ENCODE assay signal across 9 cellular contexts in the genomic region with DNA sequence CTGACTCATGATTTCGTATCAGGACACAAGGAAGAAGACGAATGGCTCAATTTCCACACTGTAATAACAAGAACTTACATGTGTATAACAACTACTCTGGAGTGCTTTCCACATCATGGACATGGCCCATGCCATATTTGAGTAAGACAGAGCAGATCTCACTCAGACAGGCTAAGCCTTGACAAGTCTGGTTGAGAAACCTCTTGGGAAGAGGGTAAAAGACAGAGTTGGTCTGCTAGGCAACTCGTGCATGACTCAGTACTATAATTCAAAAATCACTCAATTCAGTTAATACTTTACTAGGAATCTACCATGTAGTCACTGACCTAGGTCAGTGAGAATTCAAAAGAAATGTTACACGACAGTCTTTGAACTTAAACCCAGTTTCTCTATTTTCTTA. TPM values are rescaled to one million over a fixed set of nuclear protein-coding genes. Genes with fewer than 3 reads are reported as not detected.
DNase-seq lines count a peak whose midpoint lies in the region; ATAC-seq, FAIRE-seq and TF ChIP-seq lines count a peak whose summit lies in the region.
"Had no signal": no experiment of that assay in that cellular context is flagged by ENCODE, and none has a peak within 500 bp of the region (broad histone marks: within the 10 kb centered on the region; RNA-seq: fewer than 3 reads in every experiment).

No MANE protein-coding gene starts in this region.

- BruUV-seq in HepG2 (replicated peaks; lab: Mats Ljungman, UMichigan) = no TSS peak

- H3K79me2 ChIP-seq in HepG2 (ENCODE audit: insufficient read depth, low read length) = no peaks in the 10 kb centered on the region

- intact Hi-C loops in HepG2 (cut with micrococcal nuclease; ENCODE audit: unreplicated experiment) = no loop called here

- no peak overlapping the region for H3K9ac ChIP-seq in HepG2 (ENCODE audit: insufficient read depth, low read depth, low read length)

- no peaks in the 10 kb centered on the region for H3K9me3 Mint-ChIP-seq in activated CD4-positive, alpha-beta T cell treated with anti-CD3 and anti-CD28 coated beads, Interleukin-2, amount 10 ng/mL, durations not matched to agents 7 days and 5 days

- no peaks in the 10 kb centered on the region for H3K9me3 ChIP-seq in HepG2 (ENCODE audit: low read length)
- H3K9me3 ChIP-seq: heart right ventricle had no signal

- H3K36me3 Mint-ChIP-seq in activated CD4-positive, alpha-beta T cell treated with anti-CD3 and anti-CD28 coated beads, Interleukin-2, amount 10 ng/mL, durations not matched to agents 7 days and 5 days (ENCODE audit: low read depth) = peaks cover 24% of the 10 kb centered on the region

- POLR2A ChIA-PET in HepG2 (lab: Yijun Ruan, JAX) = no interaction called here
- POLR2A ChIA-PET in activated CD4-positive, alpha-beta T cell treated with anti-CD3 and anti-CD28 coated beads, Interleukin-2, amount 10 ng/mL, durations not matched to agents 7 days and 5 days (lab: Charles Lee) = no interaction called here

- CTCF ChIA-PET in HepG2 (lab: Yijun Ruan, JAX; ENCODE audit: low intra/inter-chr PET ratio, low total read pairs) = no interaction called here
- CTCF ChIA-PET in activated CD4-positive, alpha-beta T cell treated with anti-CD3 and anti-CD28 coated beads, Interleukin-2, amount 10 ng/mL, durations not matched to agents 7 days and 5 days (lab: Charles Lee) = no interaction called here

- no peak overlapping the region for H3K4me3 Mint-ChIP-seq in activated CD4-positive, alpha-beta T cell treated with anti-CD3 and anti-CD28 coated beads, Interleukin-2, amount 10 ng/mL, durations not matched to agents 7 days and 5 days

- TF ChIP-seq RAD21 in HepG2 (CRISPR knock-in tag; IDR thresholded peaks at IDR 0.05) = no peak

- H3K4me2 ChIP-seq in HepG2 (ENCODE audit: low read depth, low read length) = no peak overlapping the region

- no peaks in the 10 kb centered on the region for H3K4me1 ChIP-seq in HepG2 (ENCODE audit: insufficient read depth, low read length)

- in situ Hi-C loops in HepG2 (cut with HindIII; ENCODE audit: extremely low pct_ligation_motif_present, low pct_unique_long_range_greater_than_20kb) = no loop called here

- peak; percentile 12 for FAIRE-seq in HepG2 (lab: Jason Lieb, UNC)

- no peak overlapping the region for H2AFZ ChIP-seq in HepG2 (ENCODE audit: low read length)

- no peaks in the 10 kb centered on the region for H4K20me1 ChIP-seq in HepG2 (ENCODE audit: insufficient read depth, low read length)

- no peak overlapping the region for H3K27ac ChIP-seq in HepG2 (ENCODE audit: extremely low read length, insufficient read depth, low read length)
- H3K27ac ChIP-seq: heart right ventricle had no signal

- ATAC-seq in GM18861 (IDR thresholded peaks at IDR 0.05; ENCODE audit: unreplicated experiment) = peak; percentile 99
- peak; percentile 94 for ATAC-seq in HG02588 (IDR thresholded peaks at IDR 0.05; ENCODE audit: unreplicated experiment)
- ATAC-seq in HepG2 = no peak
- no peak for ATAC-seq in GM21576 (IDR thresholded peaks at IDR 0.05; ENCODE audit: unreplicated experiment)

- peaks cover 7 to 12% of the 10 kb centered on the region in 2 experiments for H3K36me3 ChIP-seq in HepG2 (replicated peaks in 1 of 2; ENCODE audit: control insufficient read depth in 1 of 2, insufficient read depth in 2 of 2, low read length in 2 of 2)

- TF ChIP-seq CTCF in HepG2 (CRISPR knock-in tag; IDR thresholded peaks at IDR 0.05) = no peak

- H3K4me3 ChIP-seq in HepG2 (replicated peaks in 1 of 3; ENCODE audit: insufficient read depth in 1 of 3, low read depth in 2 of 3, low read length in 3 of 3) = no peak overlapping the region
- H3K4me3 ChIP-seq: heart right ventricle had no signal

- no peaks in the 10 kb centered on the region for H3K27me3 ChIP-seq in HepG2 (ENCODE audit: control insufficient read depth in 1 of 2, insufficient read depth in 2 of 2, low read length in 2 of 2)

- H3K27ac Mint-ChIP-seq in activated CD4-positive, alpha-beta T cell treated with anti-CD3 and anti-CD28 coated beads, Interleukin-2, amount 10 ng/mL, durations not matched to agents 7 days and 5 days = no peak overlapping the region

- WGBS in HepG2 (ENCODE audit: low lambda C conversion rate) = 88% methylated on average over 4 of the region's 4 CpGs

- peaks cover 3% of the 10 kb centered on the region for H3K27me3 Mint-ChIP-seq in activated CD4-positive, alpha-beta T cell treated with anti-CD3 and anti-CD28 coated beads, Interleukin-2, amount 10 ng/mL, durations not matched to agents 7 days and 5 days

- peak; percentile 17 for DNase-seq in M059J (ENCODE audit: low read depth)
- no peak for DNase-seq in HepG2 (ENCODE audit: low spot score)
- DNase-seq in T-helper 1 cell = no peak
- no peak for DNase-seq in activated CD4-positive, alpha-beta T cell treated with anti-CD3 and anti-CD28 coated beads, Interleukin-2, amount 10 ng/mL, durations not matched to agents 7 days and 5 days
- no peak for DNase-seq in SW480 (ENCODE audit: low spot score)
- DNase-seq: heart right ventricle had no signal

- H3K4me1 Mint-ChIP-seq in activated CD4-positive, alpha-beta T cell treated with anti-CD3 and anti-CD28 coated beads, Interleukin-2, amount 10 ng/mL, durations not matched to agents 7 days and 5 days = peaks cover under 1% of the 10 kb centered on the region

- no peak for TF ChIP-seq POLR2A in HepG2 (IDR thresholded peaks at IDR 0.05; ENCODE audit: insufficient read depth in 1 of 2, low read depth in 2 of 2, low read length in 2 of 2)

- no peak for TF ChIP-seq EP300 in HepG2 (IDR thresholded peaks at IDR 0.05; ENCODE audit: low read depth in 2 of 2, low read length in 2 of 2)
- TF ChIP-seq EP300 in HepG2 (CRISPR knock-in tag; IDR thresholded peaks at IDR 0.05; ENCODE audit: borderline replicate concordance) = no peak

RNA-seq across cellular contexts. Expression of a gene that starts 5.7 kb away (rescaled TPM):
- 2.8 and 3.4 TPM in 2 replicates for total RNA-seq in M059J (2014; rRNA removed; shearing (Covaris generic))
- total RNA-seq in HepG2 (2016; rRNA removed; fragmentation: Illumina TruSeq; extraction: Trizol) = 0.11 TPM in 1 of 2 replicates, not detected in the other
- 0.51 and 0.62 TPM in 2 replicates for total RNA-seq in HepG2 (2016; cell fraction: cytosol; rRNA removed; fragmentation: Illumina TruSeq; extraction: Trizol; ENCODE audit: low read depth)
- 0.06 TPM in 1 of 2 replicates, not detected in the other for total RNA-seq in HepG2 (2016; cell fraction: insoluble cytoplasmic fraction; rRNA removed; fragmentation: Illumina TruSeq; extraction: Trizol)
- 0.21 and 0.37 TPM in 2 replicates for total RNA-seq in HepG2 (2016; cell fraction: membrane; rRNA removed; fragmentation: Illumina TruSeq; extraction: Trizol)
- not detected in 2 replicates for total RNA-seq in HepG2 (2016; cell fraction: nucleus; rRNA removed; fragmentation: Illumina TruSeq; extraction: Trizol)
- 0.15 and 0.18 TPM in 2 replicates for polyA plus RNA-seq in HepG2 (2011; rRNA removed)
- polyA plus RNA-seq in HepG2 (2011; cell fraction: cytosol; rRNA removed) = 0.05 and 0.06 TPM in 2 replicates
- polyA plus RNA-seq in HepG2 (2011; cell fraction: nucleus; rRNA removed) = 0.52 and 0.61 TPM in 2 replicates
- polyA plus RNA-seq in HepG2 (2012) = 0.15 TPM in 1 of 2 replicates, not detected in the other
- polyA plus RNA-seq in HepG2 (2016; cell fraction: cytosol; fragmentation: Illumina TruSeq; extraction: Trizol; ENCODE audit: low read depth) = not detected in 2 replicates
- not detected in 2 replicates for polyA plus RNA-seq in HepG2 (2016; cell fraction: insoluble cytoplasmic fraction; fragmentation: Illumina TruSeq; extraction: Trizol; ENCODE audit: low read depth)
- not detected in 2 replicates for polyA plus RNA-seq in HepG2 (2016; cell fraction: membrane; fragmentation: Illumina TruSeq; extraction: Trizol; ENCODE audit: low read depth)
- polyA plus RNA-seq in HepG2 (2016; cell fraction: nucleus; fragmentation: Illumina TruSeq; extraction: Trizol; ENCODE audit: insufficient read depth, low read depth) = 0.16 TPM in 1 of 2 replicates, not detected in the other
- polyA minus RNA-seq in HepG2 (2011; rRNA and poly(A)+ RNA removed; ENCODE audit: low replicate concordance) = 0.20 and 3.8 TPM in 2 replicates
- polyA minus RNA-seq in HepG2 (2011; cell fraction: cytosol; rRNA and poly(A)+ RNA removed) = not detected in 2 replicates
- polyA minus RNA-seq in HepG2 (2011; cell fraction: nucleus; rRNA and poly(A)+ RNA removed) = 0.26 and 0.37 TPM in 2 replicates
- under 1 TPM; 0.27 to 0.31 TPM for total RNA-seq in activated CD4-positive, alpha-beta T cell treated with anti-CD3 and anti-CD28 coated beads, Interleukin-2, amount 10 ng/mL, durations not matched to agents 7 days and 5 days

RNA-seq across cellular contexts. Expression of a gene that starts 38.8 kb away (rescaled TPM):
- total RNA-seq in M059J (2014; rRNA removed; shearing (Covaris generic)) = 11.8 and 21.3 TPM in 2 replicates
- 22.0 and 22.4 TPM in 2 replicates for total RNA-seq in HepG2 (2016; rRNA removed; fragmentation: Illumina TruSeq; extraction: Trizol)
- total RNA-seq in HepG2 (2016; cell fraction: cytosol; rRNA removed; fragmentation: Illumina TruSeq; extraction: Trizol; ENCODE audit: low read depth) = 12.7 and 13.9 TPM in 2 replicates
- total RNA-seq in HepG2 (2016; cell fraction: insoluble cytoplasmic fraction; rRNA removed; fragmentation: Illumina TruSeq; extraction: Trizol) = 19.3 and 21.4 TPM in 2 replicates
- 10.3 and 11.4 TPM in 2 replicates for total RNA-seq in HepG2 (2016; cell fraction: membrane; rRNA removed; fragmentation: Illumina TruSeq; extraction: Trizol)
- 50.1 and 52.0 TPM in 2 replicates for total RNA-seq in HepG2 (2016; cell fraction: nucleus; rRNA removed; fragmentation: Illumina TruSeq; extraction: Trizol)
- polyA plus RNA-seq in HepG2 (2011; rRNA removed) = 13.6 and 17.2 TPM in 2 replicates
- 4.5 and 6.7 TPM in 2 replicates for polyA plus RNA-seq in HepG2 (2011; cell fraction: cytosol; rRNA removed)
- polyA plus RNA-seq in HepG2 (2011; cell fraction: nucleus; rRNA removed) = 27.7 and 36.3 TPM in 2 replicates
- polyA plus RNA-seq in HepG2 (2012) = 12.7 and 15.8 TPM in 2 replicates
- 3.9 and 4.1 TPM in 2 replicates for polyA plus RNA-seq in HepG2 (2016; cell fraction: cytosol; fragmentation: Illumina TruSeq; extraction: Trizol; ENCODE audit: low read depth)
- polyA plus RNA-seq in HepG2 (2016; cell fraction: insoluble cytoplasmic fraction; fragmentation: Illumina TruSeq; extraction: Trizol; ENCODE audit: low read depth) = 24.8 and 28.0 TPM in 2 replicates
- 8.7 and 8.9 TPM in 2 replicates for polyA plus RNA-seq in HepG2 (2016; cell fraction: membrane; fragmentation: Illumina TruSeq; extraction: Trizol; ENCODE audit: low read depth)
- polyA plus RNA-seq in HepG2 (2016; cell fraction: nucleus; fragmentation: Illumina TruSeq; extraction: Trizol; ENCODE audit: insufficient read depth, low read depth) = 71.2 and 78.2 TPM in 2 replicates
- 5.9 and 12.4 TPM in 2 replicates for polyA minus RNA-seq in HepG2 (2011; rRNA and poly(A)+ RNA removed; ENCODE audit: low replicate concordance)
- polyA minus RNA-seq in HepG2 (2011; cell fraction: cytosol; rRNA and poly(A)+ RNA removed) = 4.7 TPM in 2 replicates
- 48.2 and 61.0 TPM in 2 replicates for polyA minus RNA-seq in HepG2 (2011; cell fraction: nucleus; rRNA and poly(A)+ RNA removed)
- total RNA-seq in activated CD4-positive, alpha-beta T cell treated with anti-CD3 and anti-CD28 coated beads, Interleukin-2, amount 10 ng/mL, durations not matched to agents 7 days and 5 days = 10 to 100 TPM; 42.7 to 47.4 TPM

RNA-seq across cellular contexts. Expression of a gene that starts 43.6 kb away (rescaled TPM):
- 52.2 and 72.0 TPM in 2 replicates for total RNA-seq in M059J (2014; rRNA removed; shearing (Covaris generic))
- total RNA-seq in HepG2 (2016; rRNA removed; fragmentation: Illumina TruSeq; extraction: Trizol) = 40.3 and 72.3 TPM in 2 replicates
- 5.2 and 5.6 TPM in 2 replicates for total RNA-seq in HepG2 (2016; cell fraction: cytosol; rRNA removed; fragmentation: Illumina TruSeq; extraction: Trizol; ENCODE audit: low read depth)
- 38.2 and 69.0 TPM in 2 replicates for total RNA-seq in HepG2 (2016; cell fraction: insoluble cytoplasmic fraction; rRNA removed; fragmentation: Illumina TruSeq; extraction: Trizol)
- 15.4 and 19.6 TPM in 2 replicates for total RNA-seq in HepG2 (2016; cell fraction: membrane; rRNA removed; fragmentation: Illumina TruSeq; extraction: Trizol)
- 36.5 and 37.2 TPM in 2 replicates for total RNA-seq in HepG2 (2016; cell fraction: nucleus; rRNA removed; fragmentation: Illumina TruSeq; extraction: Trizol)
- 4.9 and 6.7 TPM in 2 replicates for polyA plus RNA-seq in HepG2 (2011; rRNA removed)
- polyA plus RNA-seq in HepG2 (2011; cell fraction: cytosol; rRNA removed) = 3.7 and 5.1 TPM in 2 replicates
- polyA plus RNA-seq in HepG2 (2011; cell fraction: nucleus; rRNA removed) = 5.0 and 5.6 TPM in 2 replicates
- 12.9 and 23.5 TPM in 2 replicates for polyA plus RNA-seq in HepG2 (2012)
- polyA plus RNA-seq in HepG2 (2016; cell fraction: cytosol; fragmentation: Illumina TruSeq; extraction: Trizol; ENCODE audit: low read depth) = 2.6 and 3.1 TPM in 2 replicates
- polyA plus RNA-seq in HepG2 (2016; cell fraction: insoluble cytoplasmic fraction; fragmentation: Illumina TruSeq; extraction: Trizol; ENCODE audit: low read depth) = 77.0 and 80.7 TPM in 2 replicates
- 8.4 TPM in 2 replicates for polyA plus RNA-seq in HepG2 (2016; cell fraction: membrane; fragmentation: Illumina TruSeq; extraction: Trizol; ENCODE audit: low read depth)
- polyA plus RNA-seq in HepG2 (2016; cell fraction: nucleus; fragmentation: Illumina TruSeq; extraction: Trizol; ENCODE audit: insufficient read depth, low read depth) = 50.3 and 52.7 TPM in 2 replicates
- 2.7 and 7.5 TPM in 2 replicates for polyA minus RNA-seq in HepG2 (2011; rRNA and poly(A)+ RNA removed; ENCODE audit: low replicate concordance)
- 12.1 and 17.6 TPM in 2 replicates for polyA minus RNA-seq in HepG2 (2011; cell fraction: cytosol; rRNA and poly(A)+ RNA removed)
- polyA minus RNA-seq in HepG2 (2011; cell fraction: nucleus; rRNA and poly(A)+ RNA removed) = 21.6 and 22.9 TPM in 2 replicates
- 100 to 1,000 TPM in 1 of 2 experiments, 10 to 100 TPM in 1; 94.1 to 119 TPM for total RNA-seq in activated CD4-positive, alpha-beta T cell treated with anti-CD3 and anti-CD28 coated beads, Interleukin-2, amount 10 ng/mL, durations not matched to agents 7 days and 5 days

Comparison
In these comparisons a context has a peak if more than half of its experiments do, and no peak if none do; other contexts are left out.
1. ATAC-seq: peak in GM18861 (single experiment) and HG02588 (single experiment); none in HepG2 (single experiment) and GM21576 (single experiment).